ENCODE assay signal across 14 cellular contexts in genomic region chr11:36069576-36070214, GRCh38.
A peak's percentile ranks its signal among the peaks of the same experiment; 100 is the strongest.
DNase-seq lines count a peak whose midpoint lies in the region; ATAC-seq and TF ChIP-seq lines count a peak whose summit lies in the region.
"Had no signal": no experiment of that assay in that cellular context is flagged by ENCODE, and none has a peak within 500 bp of the region (broad histone marks: within the 10 kb centered on the region; RNA-seq: fewer than 3 reads in every experiment).

No MANE protein-coding gene starts in this region.

- peak; percentile 13 for DNase-seq in DMS 273 (lab: John Stamatoyannopoulos, UW; ENCODE audit: unreplicated experiment)
- DNase-seq in DMS 273 treated with DMSO at 0.1 percent for 48 hours (lab: John Stamatoyannopoulos, UW): no peak
- peak; percentile 29 for DNase-seq in NCI-H2171 (lab: John Stamatoyannopoulos, UW)
- DNase-seq in chondrocyte (ENCODE audit: low spot score): no peak
- no peak for DNase-seq in osteocyte (ENCODE audit: extremely low spot score, unreplicated experiment)
- no peak for DNase-seq in AG20443 (ENCODE audit: low spot score)
- DNase-seq in NCI-H510A (lab: John Stamatoyannopoulos, UW): no peak
- DNase-seq: activated CD4-positive, alpha-beta T cell treated with anti-CD3 and anti-CD28 coated beads for 36 hours; activated effector memory CD4-positive, alpha-beta T cell treated with anti-CD3 and anti-CD28 coated beads, Interleukin-2, amount 50 U/mL, for 16 hours; DND-41; NCI-H187 treated with DMSO at 0.1 percent for 48 hours; sigmoid colon had no signal

- H3K9me3 Mint-ChIP-seq in chondrocyte (ENCODE audit: low read depth) (peaks cover 8% of the 10 kb centered on the region), osteocyte (ENCODE audit: unreplicated experiment) (peaks cover 15% of the 10 kb centered on the region)

- H3K4me1 Mint-ChIP-seq in chondrocyte (ENCODE audit: low read depth): peaks cover 33% of the 10 kb centered on the region
- peaks cover 22% of the 10 kb centered on the region for H3K4me1 Mint-ChIP-seq in osteocyte (ENCODE audit: unreplicated experiment)
- H3K4me1 Mint-ChIP-seq: activated CD4-positive, alpha-beta T cell treated with anti-CD3 and anti-CD28 coated beads for 36 hours; central memory CD8-positive, alpha-beta T cell had no signal

- H3K27ac Mint-ChIP-seq in chondrocyte (ENCODE audit: unreplicated experiment) (no peak overlapping the region), osteocyte (ENCODE audit: unreplicated experiment) (no peak overlapping the region)
- H3K27ac Mint-ChIP-seq: activated CD4-positive, alpha-beta T cell treated with anti-CD3 and anti-CD28 coated beads for 36 hours had no signal

- no peak for ATAC-seq in GM19328 (IDR thresholded peaks at IDR 0.05; ENCODE audit: unreplicated experiment)
- ATAC-seq: activated CD4-positive, alpha-beta T cell treated with anti-CD3 and anti-CD28 coated beads for 36 hours had no signal

- TF ChIP-seq CTCF in chondrocyte (IDR thresholded peaks at IDR 0.05) (peak; percentile 49), osteocyte (IDR thresholded peaks at IDR 0.05) (peak; percentile 29)

- H3K36me3 Mint-ChIP-seq in chondrocyte (ENCODE audit: low read depth) (peaks cover 6% of the 10 kb centered on the region), osteocyte (ENCODE audit: unreplicated experiment) (peaks cover 7% of the 10 kb centered on the region)

- no peak overlapping the region for H3K4me3 Mint-ChIP-seq in chondrocyte (ENCODE audit: unreplicated experiment)
- H3K4me3 Mint-ChIP-seq in osteocyte (ENCODE audit: unreplicated experiment): no peak overlapping the region
- H3K4me3 Mint-ChIP-seq: activated CD4-positive, alpha-beta T cell treated with anti-CD3 and anti-CD28 coated beads for 36 hours; central memory CD8-positive, alpha-beta T cell had no signal

- H3K27me3 Mint-ChIP-seq in chondrocyte (ENCODE audit: low read depth) (no peaks in the 10 kb centered on the region), osteocyte (ENCODE audit: unreplicated experiment) (no peaks in the 10 kb centered on the region)

Comparison
In these comparisons a context has a peak if more than half of its experiments do, and no peak if none do; other contexts are left out.
1. DNase-seq: peak in DMS 273 (single experiment) and NCI-H2171 (single experiment); none in DMS 273 treated with DMSO at 0.1 percent for 48 hours (single experiment), chondrocyte (single experiment), osteocyte (single experiment), AG20443 (single experiment) and NCI-H510A (single experiment).